ENCODE assay signal across 8 cellular contexts in the genomic region with DNA sequence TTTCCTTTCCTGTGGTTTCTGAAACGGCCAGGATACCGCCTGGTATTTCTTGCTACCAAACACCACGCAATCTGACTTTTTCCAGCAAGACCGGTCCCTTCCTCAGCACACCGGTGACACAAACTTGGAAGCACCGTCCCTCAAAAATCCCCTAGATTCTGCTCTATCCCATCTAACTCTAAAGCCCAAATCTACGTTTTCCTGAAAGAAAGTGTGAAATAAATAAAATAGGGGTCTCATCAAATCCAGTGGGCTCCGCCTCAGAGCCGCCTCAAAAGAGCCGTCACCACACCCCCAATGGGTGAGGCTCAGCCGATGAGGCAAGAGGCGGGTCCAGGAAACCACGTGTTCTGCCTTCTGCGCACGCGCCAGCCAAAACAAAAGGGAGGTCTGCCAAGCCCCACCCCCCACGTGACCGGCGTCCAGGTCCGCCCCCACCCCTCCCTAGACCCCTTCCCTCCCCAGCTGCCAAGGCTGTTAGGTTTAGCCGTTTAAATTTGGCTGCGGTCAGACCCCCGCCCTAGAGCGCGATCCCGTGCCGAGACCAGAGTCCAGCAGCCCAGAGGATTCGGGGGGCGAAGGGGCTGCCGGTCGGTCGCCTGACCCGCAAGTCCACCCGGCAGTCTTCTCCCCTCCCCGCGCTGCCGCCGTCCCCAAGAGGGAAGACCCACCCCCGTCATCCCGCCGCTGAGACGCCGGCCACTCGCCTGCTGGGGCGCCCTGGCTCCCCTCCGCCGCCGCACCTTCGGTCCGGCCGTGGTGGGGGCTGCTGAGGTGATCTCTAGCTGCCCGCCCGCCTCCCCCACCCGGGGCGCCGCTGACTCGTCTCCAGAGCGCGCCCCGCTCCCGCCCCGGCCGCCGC. TPM values are rescaled to one million over a fixed set of nuclear protein-coding genes. Genes with fewer than 3 reads are reported as not detected.
A peak's percentile ranks its signal among the peaks of the same experiment; 100 is the strongest.
DNase-seq lines count a peak whose midpoint lies in the region; ATAC-seq and TF ChIP-seq lines count a peak whose summit lies in the region.

No MANE protein-coding gene starts in this region.

- peaks cover 19% of the 10 kb centered on the region for H3K4me1 Mint-ChIP-seq in endodermal cell

- H3K36me3 ChIP-seq in HUES48 (ENCODE audit: control insufficient read depth, insufficient read depth, low read length) = no peaks in the 10 kb centered on the region
- no peaks in the 10 kb centered on the region for H3K36me3 ChIP-seq in NT2/D1 (ENCODE audit: insufficient read depth, insufficient read length, low read length)
- H3K36me3 ChIP-seq in endodermal cell (ENCODE audit: control insufficient read depth, insufficient read depth, low read length) = no peaks in the 10 kb centered on the region

- H3K27me3 Mint-ChIP-seq in endodermal cell (ENCODE audit: insufficient read depth) = no peaks in the 10 kb centered on the region

- H3K27me3 ChIP-seq in HUES48 (ENCODE audit: control insufficient read depth, insufficient read depth, low read length) = no peaks in the 10 kb centered on the region
- no peaks in the 10 kb centered on the region for H3K27me3 ChIP-seq in NT2/D1 (ENCODE audit: insufficient read depth, insufficient read length)
- no peaks in the 10 kb centered on the region for H3K27me3 ChIP-seq in endodermal cell (ENCODE audit: control insufficient read depth, insufficient read depth, low read length, poor library complexity, severe bottlenecking)

- H3K4me1 ChIP-seq in HUES48 (ENCODE audit: control insufficient read depth, insufficient read depth, low read length) = peaks cover 23% of the 10 kb centered on the region; the same call in 1 of the 2 replicates
- no peaks in the 10 kb centered on the region for H3K4me1 ChIP-seq in NT2/D1 (ENCODE audit: insufficient read depth, insufficient read length)
- peaks cover 2% of the 10 kb centered on the region for H3K4me1 ChIP-seq in endodermal cell (ENCODE audit: control insufficient read depth, insufficient read depth, low read length)

- peak overlapping the region; percentile 99 for H3K27ac Mint-ChIP-seq in endodermal cell

- H3K27ac ChIP-seq in HUES48 (ENCODE audit: low read depth, low read length) (peak overlapping the region; percentile 98), endodermal cell (ENCODE audit: low read depth, low read length) (peak overlapping the region; percentile 98)

- 0% methylated on average over 5 to 64 of the region's 64 CpGs for WGBS in endodermal cell (ENCODE audit: insufficient coverage in 1 of 2, insufficient read length in 1 of 2), 2 experiments

- H3K9ac ChIP-seq in HUES48 (ENCODE audit: low read depth, low read length) (peak overlapping the region; percentile 89), NT2/D1 (ENCODE audit: insufficient read length, low read depth) (peak overlapping the region; percentile 92), endodermal cell (ENCODE audit: extremely low read depth, low read length, poor library complexity, severe bottlenecking) (peak overlapping the region; percentile 93)

- peak; percentile 91 for DNase-seq in Caki2 (ENCODE audit: low read depth)
- DNase-seq in NT2/D1 (ENCODE audit: low read depth, low spot score) = peak; percentile 95
- DNase-seq in activated CD8-positive, alpha-beta memory T cell treated with anti-CD3 and anti-CD28 coated beads, Interleukin-2, amount 50 U/mL, for 4 hours = peak; percentile 98
- peak; percentile 99 for DNase-seq in endodermal cell
- DNase-seq in mesenteric fat pad (ENCODE audit: low spot score) = peak; percentile 99
- peak; percentile 97 for DNase-seq in stimulated activated CD8-positive, alpha-beta memory T cell treated with anti-CD3 and anti-CD28 coated beads, Interleukin-15, amount 100 ng/mL, for 1 hour (ENCODE audit: low read depth)

- in situ Hi-C loops in Caki2 (cut with HindIII; ENCODE audit: low pct_unique_long_range_greater_than_20kb, low sequenced_read_pairs) = no loop called here

- peak overlapping the region; percentile 92 for H3K4me3 ChIP-seq in HUES48 (ENCODE audit: low read depth, low read length)
- H3K4me3 ChIP-seq in NT2/D1 (ENCODE audit: insufficient read length, low read depth) = peak overlapping the region; percentile 77
- peak overlapping the region; percentile 96 for H3K4me3 ChIP-seq in endodermal cell (ENCODE audit: low read length)

- no peak for TF ChIP-seq CTCF in endodermal cell (conservative IDR thresholded peaks at IDR 0.05)

- H3K9me3 ChIP-seq in HUES48 (ENCODE audit: control insufficient read depth, insufficient read depth, low read length) (no peaks in the 10 kb centered on the region), NT2/D1 (ENCODE audit: insufficient read depth, low read length) (no peaks in the 10 kb centered on the region), endodermal cell (ENCODE audit: control insufficient read depth, low read length) (no peaks in the 10 kb centered on the region)

- ATAC-seq in GM21423 (IDR thresholded peaks at IDR 0.05; ENCODE audit: unreplicated experiment) = peak; percentile 64

- no peaks in the 10 kb centered on the region for H3K9me3 Mint-ChIP-seq in endodermal cell

- no peaks in the 10 kb centered on the region for H3K36me3 Mint-ChIP-seq in endodermal cell (ENCODE audit: low read depth)

- H3K4me3 Mint-ChIP-seq in endodermal cell = peak overlapping the region; percentile 93

RNA-seq across cellular contexts. Expression of a gene that starts 0.5 kb away (rescaled TPM):
- 14.5 and 18.6 TPM in 2 replicates for total RNA-seq in Caki2 (2014; rRNA removed; shearing (Covaris generic); ENCODE audit: low replicate concordance)
- total RNA-seq in endodermal cell = 10 to 100 TPM; 26.6 to 31.3 TPM
- polyA plus RNA-seq in endodermal cell (2013, experiment 1 of 2) = 17.1 TPM
- polyA plus RNA-seq in endodermal cell (2013, experiment 2 of 2) = 19.7 TPM
- total RNA-seq in mesenteric fat pad = 14.6 TPM

RNA-seq across cellular contexts. Expression of a gene that starts 54.6 kb away (rescaled TPM):
- total RNA-seq in Caki2 (2014; rRNA removed; shearing (Covaris generic); ENCODE audit: low replicate concordance) = not detected in 2 replicates
- total RNA-seq in endodermal cell (1 to 10 TPM in 1 of 2 donors, under 1 TPM in 1; 0.66 to 1.1 TPM), mesenteric fat pad (10.9 TPM)
- polyA plus RNA-seq in endodermal cell (2013, experiment 1 of 2) = 0.18 TPM
- 0.33 TPM for polyA plus RNA-seq in endodermal cell (2013, experiment 2 of 2)

Comparison
In these comparisons a context has a peak if more than half of its experiments do, and no peak if none do; other contexts are left out.
1. Peak in every context shown above with its lines: DNase-seq, ATAC-seq, H3K4me3 ChIP-seq and H3K27ac ChIP-seq.